Comparison of ENCODE assay signal across 17 cellular contexts in genomic region chr4:78186597-78187543, GRCh38.
"Had no signal": no experiment of that assay in that cellular context is flagged by ENCODE, and none has a peak within 500 bp of the region (broad histone marks: within the 10 kb centered on the region; RNA-seq: fewer than 3 reads in every experiment).

No MANE protein-coding gene starts in this region.

- DNase-seq: activated CD4-positive, alpha-beta T cell treated with anti-CD3 and anti-CD28 coated beads for 4 hours; activated CD4-positive, alpha-beta T cell treated with anti-CD3 and anti-CD28 coated beads, Interleukin-2, amount 50 U/mL, for 4 hours; activated effector memory CD4-positive, alpha-beta T cell treated with Interleukin-2 at 50 U/mL for 16 hours; activated naive CD4-positive, alpha-beta T cell treated with Interleukin-2 at 50 U/mL for 16 hours; anterior cingulate cortex; endodermal cell; foreskin keratinocyte; left ventricle myocardium inferior; mesendoderm; posterior cingulate gyrus; right cardiac atrium; spleen; stimulated activated naive CD4-positive, alpha-beta T cell treated with Interleukin-2 at 50 U/mL for 16 hours; transverse colon had no signal

- H3K27me3 ChIP-seq: foreskin keratinocyte, spleen, transverse colon had no signal

- H3K9me3 ChIP-seq: left ventricle myocardium inferior, spleen, transverse colon had no signal

- H3K27ac ChIP-seq: foreskin keratinocyte, left ventricle myocardium inferior, spleen, transverse colon had no signal

- H3K36me3 ChIP-seq: left ventricle myocardium inferior, spleen, transverse colon had no signal

- H3K4me1 ChIP-seq: foreskin keratinocyte, left ventricle myocardium inferior, spleen had no signal

- H3K4me3 ChIP-seq: left ventricle myocardium inferior, lung, spleen, transverse colon had no signal

- ATAC-seq: esophagus mucosa; foreskin keratinocyte; natural killer cell treated with Interleukin-12 subunit alpha and Interleukin-12 subunit beta and Interleukin-15 and Interleukin-18, amount 100 ng/mL, for 72 hours; right cardiac atrium had no signal
